17 cellular contexts compared by ENCODE assay signal in the genomic region with DNA sequence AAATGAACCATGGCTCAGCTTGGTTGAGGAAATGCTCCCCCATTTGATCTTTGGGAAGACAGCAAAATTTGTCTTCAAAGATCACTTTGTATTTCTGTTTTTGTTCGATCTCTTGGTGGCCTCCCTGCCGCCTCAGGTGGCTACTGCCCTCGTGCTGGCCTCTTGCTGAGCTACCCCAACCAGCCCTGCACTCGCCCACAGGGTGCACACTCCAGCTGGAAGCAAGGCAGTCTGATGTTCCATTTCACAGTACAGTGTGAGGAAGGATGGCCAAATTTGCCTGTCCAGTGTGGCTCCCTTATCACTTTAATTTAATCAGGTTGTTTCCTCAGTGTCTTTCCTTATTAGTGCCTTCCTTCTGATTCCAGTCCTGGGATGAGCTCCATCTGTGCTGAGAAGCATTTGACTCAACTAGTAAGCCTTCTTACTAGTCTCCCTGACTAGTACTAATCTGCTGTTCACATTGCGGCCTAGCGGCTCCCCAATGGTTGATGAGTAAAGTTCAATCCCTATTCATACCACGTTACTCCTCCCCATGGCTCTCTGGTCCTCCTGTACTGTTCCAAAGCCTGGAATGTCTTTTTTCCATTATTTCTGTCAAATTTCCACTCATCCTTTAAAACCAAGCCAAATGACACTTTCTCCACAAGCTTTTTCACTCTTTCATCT. TPM values are rescaled to one million over a fixed set of nuclear protein-coding genes. Genes with fewer than 3 reads are reported as not detected.
DNase-seq lines count a peak whose midpoint lies in the region; ATAC-seq and TF ChIP-seq lines count a peak whose summit lies in the region.
"Had no signal": no experiment of that assay in that cellular context is flagged by ENCODE, and none has a peak within 500 bp of the region (broad histone marks: within the 10 kb centered on the region; RNA-seq: fewer than 3 reads in every experiment).

No MANE protein-coding gene starts in this region.

- H3K27ac Mint-ChIP-seq in Calu3 (ENCODE audit: unreplicated experiment) = peak overlapping the region; percentile 95
- H3K27ac Mint-ChIP-seq in stimulated activated effector memory CD8-positive, alpha-beta T cell treated with anti-CD3 and anti-CD28 coated beads, Interleukin-12 subunit alpha, Interleukin-12 subunit beta, amount 100 ng/mL, for 72 hours = peak overlapping the region; percentile 1

- TF ChIP-seq CTCF in Calu3 (IDR thresholded peaks at IDR 0.05; ENCODE audit: unreplicated experiment) = no peak
- TF ChIP-seq CTCF in gastroesophageal sphincter (IDR thresholded peaks at IDR 0.05) = no peak

- TF ChIP-seq POLR2A in gastroesophageal sphincter (IDR thresholded peaks at IDR 0.05) = no peak

- H3K27me3 ChIP-seq in adipocyte (replicated peaks; ENCODE audit: control insufficient read depth, insufficient read depth, low read length) (no peaks in the 10 kb centered on the region), gastroesophageal sphincter (no peaks in the 10 kb centered on the region)
- H3K27me3 ChIP-seq: pancreas had no signal

- peak overlapping the region in 3 of 4 donors; percentile 53 to 95 (median 90) for H3K27ac ChIP-seq in gastroesophageal sphincter
- H3K27ac ChIP-seq: pancreas had no signal

- peak overlapping the region; percentile 1 for H3K9ac ChIP-seq in adipocyte (ENCODE audit: low read length)

- H3K4me1 ChIP-seq in adipocyte (ENCODE audit: control insufficient read depth, insufficient read depth, low read length) = peaks cover 71% of the 10 kb centered on the region
- H3K4me1 ChIP-seq in gastroesophageal sphincter = peaks cover 13 to 99% (median 30%) of the 10 kb centered on the region in 3 donors

- no TSS peak for BruUV-seq in Calu3 (replicated peaks; lab: Mats Ljungman, UMichigan)

- TF ChIP-seq EP300 in gastroesophageal sphincter (IDR thresholded peaks at IDR 0.05) = no peak

- H3K4me1 Mint-ChIP-seq in Calu3 (ENCODE audit: low read depth, unreplicated experiment) = peaks cover 54% of the 10 kb centered on the region
- peaks cover 4% of the 10 kb centered on the region for H3K4me1 Mint-ChIP-seq in stimulated activated effector memory CD8-positive, alpha-beta T cell treated with anti-CD3 and anti-CD28 coated beads, Interleukin-12 subunit alpha, Interleukin-12 subunit beta, amount 100 ng/mL, for 72 hours
- H3K4me1 Mint-ChIP-seq: CD4-positive, alpha-beta memory T cell had no signal

- H3K9me3 Mint-ChIP-seq in Calu3 (ENCODE audit: low read depth, unreplicated experiment) = no peaks in the 10 kb centered on the region
- no peaks in the 10 kb centered on the region for H3K9me3 Mint-ChIP-seq in stimulated activated effector memory CD8-positive, alpha-beta T cell treated with anti-CD3 and anti-CD28 coated beads, Interleukin-12 subunit alpha, Interleukin-12 subunit beta, amount 100 ng/mL, for 72 hours
- H3K9me3 Mint-ChIP-seq: CD4-positive, alpha-beta memory T cell had no signal

- 57 to 74% methylated on average over 3 to 7 of the region's 7 CpGs for WGBS in gastroesophageal sphincter (ENCODE audit: low coverage in 1 of 2), 2 donors

- H3K27me3 Mint-ChIP-seq in Calu3 (ENCODE audit: unreplicated experiment) = no peaks in the 10 kb centered on the region

- H3K9me3 ChIP-seq in adipocyte (ENCODE audit: control insufficient read depth, low read length) (no peaks in the 10 kb centered on the region), gastroesophageal sphincter (no peaks in the 10 kb centered on the region)
- H3K9me3 ChIP-seq: pancreas had no signal

- peaks cover 22% of the 10 kb centered on the region for H3K36me3 ChIP-seq in adipocyte (ENCODE audit: control insufficient read depth, insufficient read depth, low read length, severe bottlenecking)
- peaks cover 0 to 15% of the 10 kb centered on the region in 2 donors for H3K36me3 ChIP-seq in gastroesophageal sphincter
- H3K36me3 ChIP-seq: pancreas had no signal

- peaks cover 90% of the 10 kb centered on the region for H3K36me3 Mint-ChIP-seq in Calu3 (ENCODE audit: insufficient read depth, unreplicated experiment)
- H3K36me3 Mint-ChIP-seq in stimulated activated effector memory CD8-positive, alpha-beta T cell treated with anti-CD3 and anti-CD28 coated beads, Interleukin-12 subunit alpha, Interleukin-12 subunit beta, amount 100 ng/mL, for 72 hours = peaks cover 6% of the 10 kb centered on the region
- H3K36me3 Mint-ChIP-seq: CD4-positive, alpha-beta memory T cell had no signal

- ATAC-seq in gastroesophageal sphincter (no peak), HG02642 (IDR thresholded peaks at IDR 0.05; ENCODE audit: poor library complexity, unreplicated experiment) (no peak), GM19463 (IDR thresholded peaks at IDR 0.05; ENCODE audit: unreplicated experiment) (no peak)
- no peak for ATAC-seq in stimulated activated effector memory CD8-positive, alpha-beta T cell treated with anti-CD3 and anti-CD28 coated beads, Interleukin-12 subunit alpha, Interleukin-12 subunit beta, amount 100 ng/mL, for 72 hours
- ATAC-seq: left colon, pancreas had no signal

- H3K4me3 ChIP-seq in adipocyte (ENCODE audit: low read length) = no peak overlapping the region
- no peak overlapping the region for H3K4me3 ChIP-seq in gastroesophageal sphincter
- H3K4me3 ChIP-seq: pancreas had no signal

- DNase-seq in Calu3 (no peak), adipocyte (ENCODE audit: low read depth) (no peak), NCI-H226 (no peak), ecto neural progenitor cell (ENCODE audit: low spot score) (no peak)
- DNase-seq in stimulated activated effector memory CD8-positive, alpha-beta T cell treated with anti-CD3 and anti-CD28 coated beads, Interleukin-12 subunit alpha, Interleukin-12 subunit beta, amount 100 ng/mL, for 72 hours (ENCODE audit: low spot score in 2 of 2) = no peak
- DNase-seq: activated CD4-positive, CD25-positive, alpha-beta regulatory T cell treated with anti-CD3 and anti-CD28 coated beads, Interleukin-2, amount 50 U/mL, for 72 hours; activated effector memory CD4-positive, alpha-beta T cell treated with Interleukin-2 at 50 U/mL for 16 hours; CD4-positive, alpha-beta memory T cell; left colon; NCI-H446; pancreas; SHP77 treated with DMSO at 0.1 percent for 48 hours; stimulated activated CD4-positive, alpha-beta T cell treated with anti-CD3 and anti-CD28 coated beads, Interleukin-4, amount 100 ng/mL, for 24 hours; stimulated activated CD8-positive, alpha-beta memory T cell treated with anti-CD3 and anti-CD28 coated beads, Interleukin-4, amount 100 ng/mL, for 48 hours had no signal

- H3K4me3 Mint-ChIP-seq in Calu3 (ENCODE audit: low read depth, unreplicated experiment) = peak overlapping the region; percentile 62
- H3K4me3 Mint-ChIP-seq in stimulated activated effector memory CD8-positive, alpha-beta T cell treated with anti-CD3 and anti-CD28 coated beads, Interleukin-12 subunit alpha, Interleukin-12 subunit beta, amount 100 ng/mL, for 72 hours = no peak overlapping the region
- H3K4me3 Mint-ChIP-seq: CD4-positive, alpha-beta memory T cell had no signal

- CTCF ChIA-PET in Calu3 (lab: Charles Lee) = interaction anchor here (0.5 to 1.7 kb wide), 3 partner anchors 11 to 32 kb away, joined by 3 to 4 read pairs (median 3); no protein-coding TSS in a partner anchor

- intact Hi-C loops in Calu3 (cut with micrococcal nuclease; ENCODE audit: unreplicated experiment) = no loop called here

RNA-seq across cellular contexts. Expression of a gene that starts 8.2 kb away (rescaled TPM):
- total RNA-seq in Calu3 (2022) (468 and 474 TPM in 2 replicates), gastroesophageal sphincter (100 to 1,000 TPM in 3 of 4 donors, 10 to 100 TPM in 1; 98.0 to 157 (median 126) TPM)

RNA-seq across cellular contexts. Expression of a gene that starts 22.5 kb away (rescaled TPM):
- total RNA-seq in Calu3 (2022) (46.9 and 52.2 TPM in 2 replicates), gastroesophageal sphincter (1 to 10 TPM in 1 of 4 donors, under 1 TPM in 2, not detected in 1; 0.13 to 3.6 (median 0.35) TPM)

Comparison
In these comparisons a context has a peak if more than half of its experiments do, and no peak if none do; other contexts are left out.
1. RNA of a gene that starts 22.5 kb away (total RNA-seq): 46.9 to 52.2 TPM in Calu3; 0.13 to 3.6 TPM in gastroesophageal sphincter; every median in the first group is over 10 times any median in the second.